28 cellular contexts compared by ENCODE assay signal in the genomic region with DNA sequence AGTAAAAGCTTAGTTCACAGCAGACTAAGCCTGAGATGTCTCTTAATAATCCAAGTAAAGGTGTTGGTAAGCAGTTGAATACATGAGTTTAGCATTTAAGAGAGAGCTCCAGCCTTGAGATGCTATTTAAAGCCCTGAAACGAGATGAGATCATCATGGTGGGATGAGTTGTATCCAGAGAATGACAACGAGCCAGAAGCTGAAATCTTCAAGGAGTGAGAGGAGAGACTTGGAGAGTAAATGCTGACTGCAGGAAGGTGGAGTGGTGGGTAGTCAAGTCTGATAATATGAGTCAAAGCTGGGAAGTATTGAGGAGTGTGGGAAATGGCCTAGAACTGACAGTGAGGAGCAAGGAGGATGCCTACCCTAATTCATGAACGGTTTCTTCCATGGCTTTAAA. TPM values are rescaled to one million over a fixed set of nuclear protein-coding genes. Genes with fewer than 3 reads are reported as not detected.
A peak's percentile ranks its signal among the peaks of the same experiment; 100 is the strongest.
DNase-seq lines count a peak whose midpoint lies in the region; FAIRE-seq and TF ChIP-seq lines count a peak whose summit lies in the region.
"Had no signal": no experiment of that assay in that cellular context is flagged by ENCODE, and none has a peak within 500 bp of the region (broad histone marks: within the 10 kb centered on the region; RNA-seq: fewer than 3 reads in every experiment).

No MANE protein-coding gene starts in this region.

- no peak for FAIRE-seq in D721Med (lab: Jason Lieb, UNC)
- FAIRE-seq: A549, islet of Langerhans, K562, RCC 7860 had no signal

- no peak overlapping the region for H3K27ac ChIP-seq in AG04450 (ENCODE audit: low read depth, low read length)
- H3K27ac ChIP-seq: A549, esophagus squamous epithelium, heart right ventricle, transverse colon had no signal

- CTCF ChIA-PET in AG04450 (lab: Charles Lee): interaction anchor here (0.8 to 7.3 kb wide), 8 partner anchors 11 to 1848 kb away, joined by 3 to 61 read pairs (median 10); no protein-coding TSS in a partner anchor

- H3K4me3 ChIP-seq in AG04450 (ENCODE audit: low read depth, low read length) (no peak overlapping the region), choroid plexus epithelial cell (ENCODE audit: low read depth, low read length) (no peak overlapping the region)
- H3K4me3 ChIP-seq: A549, esophagus squamous epithelium, heart right ventricle, K562, transverse colon had no signal

- DNase-seq in AG04450 (ENCODE audit: low read depth, low spot score) (peak; percentile 37), HFFc6 (peak; percentile 68), choroid plexus epithelial cell (ENCODE audit: low read depth) (peak; percentile 24), middle frontal gyrus (ENCODE audit: extremely low spot score, low spot score) (peak; percentile 31), osteocyte (ENCODE audit: extremely low spot score, unreplicated experiment) (no peak), GF-D8 (lab: John Stamatoyannopoulos, UW) (no peak), D721Med (ENCODE audit: insufficient read length, low spot score) (no peak)
- no peak for DNase-seq in effector CD4-positive, alpha-beta T cell
- DNase-seq: activated CD4-positive, CD25-positive, alpha-beta regulatory T cell treated with anti-CD3 and anti-CD28 coated beads, Interleukin-2, amount 50 U/mL, for 72 hours; activated naive CD8-positive, alpha-beta T cell treated with anti-CD3 and anti-CD28 coated beads, Interleukin-2, amount 50 U/mL, for 24 hours; CD4-positive, alpha-beta T cell; central memory CD4-positive, alpha-beta T cell; DMS79; esophagus squamous epithelium; heart right ventricle; naive thymus-derived CD4-positive, alpha-beta T cell; NCI-H187 treated with DMSO at 0.1 percent for 48 hours; NCI-H2227 treated with DMSO at 0.1 percent for 48 hours; SK-N-SH; stimulated activated CD4-positive, alpha-beta T cell treated with anti-CD3 and anti-CD28 coated beads, Interleukin-2, amount 100 ng/mL, for 24 hours; stimulated activated naive CD8-positive, alpha-beta T cell treated with anti-CD3 and anti-CD28 coated beads, Interleukin-15, Interleukin-2, amounts not matched to agents 100 U/mL and 50 U/mL, for 24 hours; transverse colon had no signal

- H3K27me3 ChIP-seq in AG04450 (ENCODE audit: control insufficient read depth, insufficient read depth, low read length): no peaks in the 10 kb centered on the region
- H3K27me3 ChIP-seq: esophagus squamous epithelium, heart right ventricle, transverse colon had no signal

- H3K36me3 Mint-ChIP-seq in HFFc6 (ENCODE audit: low read depth) (no peaks in the 10 kb centered on the region), osteocyte (ENCODE audit: unreplicated experiment) (no peaks in the 10 kb centered on the region)
- H3K36me3 Mint-ChIP-seq: naive thymus-derived CD4-positive, alpha-beta T cell had no signal

- H3K4me1 Mint-ChIP-seq in HFFc6 (ENCODE audit: low read depth) (peaks cover 29% of the 10 kb centered on the region), osteocyte (ENCODE audit: unreplicated experiment) (no peaks in the 10 kb centered on the region)
- H3K4me1 Mint-ChIP-seq: activated naive CD8-positive, alpha-beta T cell treated with anti-CD3 and anti-CD28 coated beads, Interleukin-2, amount 50 U/mL, for 24 hours; activated T-helper 17 cell treated with anti-CD3 and anti-CD28 coated beads, Interleukin-2, amount 50 U/mL, for 72 hours; naive thymus-derived CD4-positive, alpha-beta T cell had no signal

- TF ChIP-seq CTCF in AG04450 (IDR thresholded peaks at IDR 0.05; ENCODE audit: low read depth, low read length) (no peak), HFFc6 (IDR thresholded peaks at IDR 0.05) (no peak), choroid plexus epithelial cell (conservative IDR thresholded peaks at IDR 0.05; ENCODE audit: low read depth, low read length) (no peak), osteocyte (IDR thresholded peaks at IDR 0.05) (no peak), D721Med (IDR thresholded peaks at IDR 0.05; ENCODE audit: insufficient read depth, missing control alignments) (no peak)

- H3K9me3 ChIP-seq in AG04450 (ENCODE audit: control insufficient read depth, insufficient read depth, low read length): no peaks in the 10 kb centered on the region
- H3K9me3 ChIP-seq: A549, esophagus squamous epithelium, heart right ventricle, SK-N-SH, transverse colon had no signal

- H3K27ac Mint-ChIP-seq in HFFc6 (peak overlapping the region; percentile 20; the same call in 1 of the 2 replicates), osteocyte (ENCODE audit: unreplicated experiment) (no peak overlapping the region)
- H3K27ac Mint-ChIP-seq: activated naive CD8-positive, alpha-beta T cell treated with anti-CD3 and anti-CD28 coated beads, Interleukin-2, amount 50 U/mL, for 24 hours; activated T-helper 17 cell treated with anti-CD3 and anti-CD28 coated beads, Interleukin-2, amount 50 U/mL, for 72 hours; CD4-positive, alpha-beta T cell; naive thymus-derived CD4-positive, alpha-beta T cell had no signal

- POLR2A ChIA-PET in AG04450 (lab: Yijun Ruan, JAX): no interaction called here

- H3K9me3 Mint-ChIP-seq in HFFc6 (no peaks in the 10 kb centered on the region), osteocyte (ENCODE audit: unreplicated experiment) (no peaks in the 10 kb centered on the region)
- H3K9me3 Mint-ChIP-seq: activated naive CD8-positive, alpha-beta T cell treated with anti-CD3 and anti-CD28 coated beads, Interleukin-2, amount 50 U/mL, for 24 hours; activated T-helper 17 cell treated with anti-CD3 and anti-CD28 coated beads, Interleukin-2, amount 50 U/mL, for 72 hours; CD4-positive, alpha-beta T cell had no signal

- H3K27me3 Mint-ChIP-seq in HFFc6 (ENCODE audit: insufficient read depth) (peaks cover 14% of the 10 kb centered on the region), osteocyte (ENCODE audit: unreplicated experiment) (no peaks in the 10 kb centered on the region)
- H3K27me3 Mint-ChIP-seq: CD4-positive, alpha-beta T cell had no signal

- peak overlapping the region; percentile 1; the same call in 1 of the 2 replicates for H3K4me3 Mint-ChIP-seq in HFFc6
- no peak overlapping the region for H3K4me3 Mint-ChIP-seq in osteocyte (ENCODE audit: unreplicated experiment)
- H3K4me3 Mint-ChIP-seq: activated naive CD8-positive, alpha-beta T cell treated with anti-CD3 and anti-CD28 coated beads, Interleukin-2, amount 50 U/mL, for 24 hours; activated T-helper 17 cell treated with anti-CD3 and anti-CD28 coated beads, Interleukin-2, amount 50 U/mL, for 72 hours; CD4-positive, alpha-beta T cell; naive thymus-derived CD4-positive, alpha-beta T cell had no signal

RNA-seq across cellular contexts. Expression of a gene that starts 53.7 kb away (rescaled TPM):
- polyA plus RNA-seq in AG04450 (2011; rRNA removed): 0.15 TPM in 1 of 2 replicates, not detected in the other
- not detected in 2 replicates for polyA minus RNA-seq in AG04450 (2011; rRNA and poly(A)+ RNA removed)
- total RNA-seq in HFFc6 (2021; fragmentation: NEBNext Ultra II Directional; extraction: Animal tissue kit (Norgen Biotek cat#: 25700)): under 1 TPM in 3 of 6 experiments, not detected in 3; 0.38 to 0.61 (median 0.46) TPM
- total RNA-seq in osteocyte: 1.4 and 2.1 TPM in 2 replicates
- total RNA-seq: esophagus squamous epithelium, skeletal muscle tissue, transverse colon had no signal
- polyA plus RNA-seq: naive thymus-derived CD4-positive, alpha-beta T cell had no signal

Comparison
In these comparisons a context has a peak if more than half of its experiments do, and no peak if none do; other contexts are left out.
1. DNase-seq: peak in AG04450 (single experiment), HFFc6 (single experiment), choroid plexus epithelial cell (single experiment) and middle frontal gyrus (single experiment); none in osteocyte (single experiment), GF-D8 (single experiment), effector CD4-positive, alpha-beta T cell (single experiment) and D721Med (single experiment).